ENCODE assay signal across 1 cellular context in genomic region chr7:158796667-158797066, GRCh38.
TF ChIP-seq lines count a peak whose summit lies in the region.

No MANE protein-coding gene starts in this region.

TF ChIP-seq in GM23338, 12 proteins besides CTCF, POLR2A, EP300 and RAD21 (continued from another document):
- TF ChIP-seq ETS1 (IDR thresholded peaks at IDR 0.05) (no peak), STAT1 (IDR thresholded peaks at IDR 0.05; ENCODE audit: unreplicated experiment) (no peak), JUNB (IDR thresholded peaks at IDR 0.05; ENCODE audit: unreplicated experiment) (no peak), ZNF462 (CRISPR knock-in tag; IDR thresholded peaks at IDR 0.05) (no peak), ZNF331 (CRISPR knock-in tag; IDR thresholded peaks at IDR 0.05; ENCODE audit: low read depth) (no peak), EZH2phosphoT487 (IDR thresholded peaks at IDR 0.05; ENCODE audit: unreplicated experiment) (no peak), EZH2 (IDR thresholded peaks at IDR 0.05; ENCODE audit: low read depth, unreplicated experiment) (no peak), CREB1 (CRISPR knock-in tag; IDR thresholded peaks at IDR 0.05; ENCODE audit: low read depth) (no peak), NANOG (IDR thresholded peaks at IDR 0.05; ENCODE audit: borderline replicate concordance) (no peak), REST (IDR thresholded peaks at IDR 0.05; ENCODE audit: unreplicated experiment) (no peak), ZNF114 (CRISPR knock-in tag; IDR thresholded peaks at IDR 0.05) (no peak)
